Comparison of ENCODE assay signal across 28 cellular contexts in the genomic region with DNA sequence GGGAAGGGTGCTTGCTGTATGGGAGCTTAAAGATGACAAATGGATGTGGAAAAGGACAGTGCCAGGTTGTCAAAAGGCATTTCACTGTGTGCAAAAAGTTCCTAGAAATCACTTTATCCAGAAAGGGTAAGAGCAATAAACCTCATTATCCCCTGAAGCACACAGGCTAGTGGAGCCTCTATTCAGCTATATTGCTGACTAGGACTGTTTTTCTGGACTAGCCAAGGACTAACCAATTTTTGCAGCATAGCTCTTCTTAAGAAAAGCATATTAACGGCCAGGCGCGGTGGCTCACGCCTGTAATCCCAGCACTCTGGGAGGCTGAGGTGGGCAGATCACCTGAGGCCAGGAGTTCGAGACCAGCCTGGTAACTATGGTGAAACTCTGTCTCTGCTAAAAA.
"Had no signal": no experiment of that assay in that cellular context is flagged by ENCODE, and none has a peak within 500 bp of the region (broad histone marks: within the 10 kb centered on the region; RNA-seq: fewer than 3 reads in every experiment).

No MANE protein-coding gene starts in this region.

- H3K27me3 ChIP-seq: colonic mucosa, foreskin keratinocyte, gastroesophageal sphincter, heart left ventricle, hepatocyte had no signal

- H2AFZ ChIP-seq: hepatocyte had no signal

- H3K4me3 Mint-ChIP-seq: dendritic cell treated with granulocyte-macrophage colony-stimulating factor and Interleukin-4, amounts not matched to agents 40 ng/mL and 50 ng/mL, for 4 days; effector memory CD8-positive, alpha-beta T cell; endodermal cell; immature natural killer cell; mesothelial cell of epicardium; naive B cell had no signal

- H3K4me1 Mint-ChIP-seq: endodermal cell, immature natural killer cell, mesothelial cell of epicardium, naive B cell had no signal

- FAIRE-seq: endometrium, frontal cortex, kidney had no signal

- H3K27me3 Mint-ChIP-seq: dendritic cell treated with granulocyte-macrophage colony-stimulating factor and Interleukin-4, amounts not matched to agents 40 ng/mL and 50 ng/mL, for 4 days; effector memory CD8-positive, alpha-beta T cell; naive B cell had no signal

- H3K4me3 ChIP-seq: colonic mucosa, gastroesophageal sphincter, heart left ventricle, hepatocyte, lower lobe of right lung, mucosa of descending colon had no signal

- H3K9me3 Mint-ChIP-seq: dendritic cell treated with granulocyte-macrophage colony-stimulating factor and Interleukin-4, amounts not matched to agents 40 ng/mL and 50 ng/mL, for 4 days; effector memory CD8-positive, alpha-beta T cell; endodermal cell; immature natural killer cell; mesothelial cell of epicardium; naive B cell had no signal

- H3K4me1 ChIP-seq: foreskin keratinocyte had no signal

- ATAC-seq: effector memory CD8-positive, alpha-beta T cell; esophagus mucosa; foreskin keratinocyte; gastroesophageal sphincter; heart left ventricle; left colon; left lobe of liver; left ventricle myocardium superior; lower lobe of right lung; mucosa of descending colon had no signal

- H3K27ac ChIP-seq: colonic mucosa, epithelial cell of prostate, foreskin keratinocyte, gastroesophageal sphincter, hepatocyte, lower lobe of right lung had no signal

- DNase-seq: colonic mucosa; cortex of kidney; effector CD8-positive, alpha-beta T cell; effector memory CD8-positive, alpha-beta T cell; endodermal cell; erythroblast; foreskin keratinocyte; heart left ventricle; hypothalamus; immature natural killer cell; islet precursor cell; kidney; kidney glomerular epithelial cell; left colon; left ventricle myocardium superior; lower lobe of right lung; mesenchymal stem cell; mucosa of descending colon; naive B cell had no signal

- H3K79me2 ChIP-seq: hepatocyte had no signal

- H3K36me3 ChIP-seq: colonic mucosa had no signal

- H3K27ac Mint-ChIP-seq: dendritic cell treated with granulocyte-macrophage colony-stimulating factor and Interleukin-4, amounts not matched to agents 40 ng/mL and 50 ng/mL, for 4 days; endodermal cell; mesothelial cell of epicardium had no signal

- H3K4me2 ChIP-seq: hepatocyte had no signal

- H3K9me3 ChIP-seq: colonic mucosa, gastroesophageal sphincter, heart left ventricle, lower lobe of right lung, mucosa of descending colon had no signal
